ENCODE assay signal across 12 cellular contexts in genomic region chr5:154285661-154286408, GRCh38.
DNase-seq lines count a peak whose midpoint lies in the region; ATAC-seq and TF ChIP-seq lines count a peak whose summit lies in the region.
"Had no signal": no experiment of that assay in that cellular context is flagged by ENCODE, and none has a peak within 500 bp of the region (broad histone marks: within the 10 kb centered on the region; RNA-seq: fewer than 3 reads in every experiment).

No MANE protein-coding gene starts in this region.

- H3K9me3 ChIP-seq in GM23248 (ENCODE audit: low read depth) (no peaks in the 10 kb centered on the region), uterus (no peaks in the 10 kb centered on the region), tibial nerve (no peaks in the 10 kb centered on the region)
- no peaks in the 10 kb centered on the region for H3K9me3 ChIP-seq in CD4-positive, alpha-beta T cell (ENCODE audit: control insufficient read depth, low read length)

- no peaks in the 10 kb centered on the region for H3K9me2 ChIP-seq in GM23248 (ENCODE audit: insufficient read depth)

- peak overlapping the region; percentile 50 for H3K27ac Mint-ChIP-seq in activated B cell treated with CpG ODN at 0.5 μM for 24 hours
- no peak overlapping the region for H3K27ac Mint-ChIP-seq in CD4-positive, alpha-beta T cell

- H3K9me3 Mint-ChIP-seq in activated B cell treated with CpG ODN at 0.5 μM for 24 hours: no peaks in the 10 kb centered on the region
- no peaks in the 10 kb centered on the region for H3K9me3 Mint-ChIP-seq in CD4-positive, alpha-beta T cell

- in situ Hi-C loops in GM23248 (cut with MboI): no loop called here

- peaks cover 69% of the 10 kb centered on the region for H3K79me2 ChIP-seq in GM23248 (ENCODE audit: insufficient read depth)
- H3K79me2 ChIP-seq: parathyroid adenoma had no signal

- H3K4me1 ChIP-seq in GM23248 (ENCODE audit: insufficient read depth): peaks cover 42% of the 10 kb centered on the region
- no peaks in the 10 kb centered on the region for H3K4me1 ChIP-seq in uterus
- peaks cover 0 to 46% (median 15%) of the 10 kb centered on the region in 4 donors for H3K4me1 ChIP-seq in tibial nerve
- H3K4me1 ChIP-seq: parathyroid adenoma had no signal

- POLR2A ChIA-PET in activated B cell treated with CpG ODN at 0.5 μM for 24 hours (lab: Charles Lee): no interaction called here
- POLR2A ChIA-PET in CD4-positive, alpha-beta T cell (lab: Charles Lee): no interaction called here

- WGBS in GM23248 (ENCODE audit: low coverage in 1 of 2, low lambda C conversion rate in 2 of 2, missing lambda C conversion rate in 2 of 2), 2 experiments: 72 to 74% methylated on average over 4 of the region's 4 CpGs
- WGBS in tibial nerve, 2 donors: 72 to 84% methylated on average over 4 of the region's 4 CpGs

- H3K4me3 Mint-ChIP-seq in activated B cell treated with CpG ODN at 0.5 μM for 24 hours: no peak overlapping the region
- H3K4me3 Mint-ChIP-seq in CD4-positive, alpha-beta T cell: no peak overlapping the region

- peak overlapping the region; percentile 23 for H3K4me2 ChIP-seq in GM23248 (ENCODE audit: unreplicated experiment)

- no peak for ATAC-seq in activated B cell treated with CpG ODN at 0.5 μM for 24 hours (ENCODE audit: low read depth)
- no peak for ATAC-seq in CD4-positive, alpha-beta T cell (ENCODE audit: poor library complexity)

- TF ChIP-seq EP300 in tibial nerve (IDR thresholded peaks at IDR 0.05): no peak

- H3K27me3 Mint-ChIP-seq in activated B cell treated with CpG ODN at 0.5 μM for 24 hours: no peaks in the 10 kb centered on the region
- H3K27me3 Mint-ChIP-seq in CD4-positive, alpha-beta T cell: no peaks in the 10 kb centered on the region

- H4K20me1 ChIP-seq in GM23248 (ENCODE audit: insufficient read depth): no peaks in the 10 kb centered on the region

- intact Hi-C loops in activated B cell treated with CpG ODN at 0.5 μM for 24 hours (cut with micrococcal nuclease): no loop called here
- intact Hi-C loops in uterus (cut with DNase I; ENCODE audit: low total_unique reads): no loop called here
- intact Hi-C loops in CD4-positive, alpha-beta T cell (cut with DNase I, micrococcal nuclease): no loop called here

- H3K4me3 ChIP-seq in GM23248 (no peak overlapping the region), uterus (no peak overlapping the region), tibial nerve (no peak overlapping the region)

- no peak overlapping the region for H3K9ac ChIP-seq in GM23248
- H3K9ac ChIP-seq: parathyroid adenoma had no signal

- H3K36me3 ChIP-seq in GM23248 (ENCODE audit: low read depth) (no peaks in the 10 kb centered on the region), uterus (no peaks in the 10 kb centered on the region), tibial nerve (no peaks in the 10 kb centered on the region)

- CTCF ChIA-PET in activated B cell treated with CpG ODN at 0.5 μM for 24 hours (lab: Charles Lee): interaction anchor here (1.3 kb wide), 1 partner anchor 12 kb away, joined by 3 read pairs; no protein-coding TSS in a partner anchor
- CTCF ChIA-PET in CD4-positive, alpha-beta T cell (lab: Charles Lee): no interaction called here

- H3F3A ChIP-seq in GM23248 (ENCODE audit: insufficient read depth): peaks cover 45% of the 10 kb centered on the region

- DNase-seq in A172 (ENCODE audit: low spot score) (peak; percentile 84), GM23248 (peak; percentile 74), activated B cell treated with CpG ODN at 0.5 μM for 24 hours (no peak), hepatic stellate cell (ENCODE audit: low spot score) (peak; percentile 52), uterus (no peak), tibial nerve (ENCODE audit: low spot score in 2 of 2) (no peak), germinal center (ENCODE audit: low spot score) (no peak)
- no peak for DNase-seq in CD4-positive, alpha-beta T cell
- DNase-seq: cortex of kidney, MV-4-11, Right ventricle myocardium superior had no signal

- H3K4me1 Mint-ChIP-seq in activated B cell treated with CpG ODN at 0.5 μM for 24 hours: peaks cover 45% of the 10 kb centered on the region
- peaks cover 20% of the 10 kb centered on the region for H3K4me1 Mint-ChIP-seq in CD4-positive, alpha-beta T cell (ENCODE audit: low read depth)

- no peaks in the 10 kb centered on the region for H3K27me3 ChIP-seq in GM23248 (replicated peaks; ENCODE audit: insufficient read depth)
- no peaks in the 10 kb centered on the region for H3K27me3 ChIP-seq in uterus
- H3K27me3 ChIP-seq in tibial nerve: no peaks in the 10 kb centered on the region
- H3K27me3 ChIP-seq in CD4-positive, alpha-beta T cell (ENCODE audit: control insufficient read depth, insufficient read depth, low read length): no peaks in the 10 kb centered on the region

- no peak for TF ChIP-seq CTCF in activated B cell treated with CpG ODN at 0.5 μM for 24 hours (IDR thresholded peaks at IDR 0.05)
- no peak for TF ChIP-seq CTCF in uterus (IDR thresholded peaks at IDR 0.05)
- no peak for TF ChIP-seq CTCF in tibial nerve (IDR thresholded peaks at IDR 0.05)
- no peak for TF ChIP-seq CTCF in CD4-positive, alpha-beta T cell (IDR thresholded peaks at IDR 0.05)

- TF ChIP-seq POLR2A in uterus (IDR thresholded peaks at IDR 0.05) (no peak), tibial nerve (IDR thresholded peaks at IDR 0.05) (no peak)

- H3K36me3 Mint-ChIP-seq in activated B cell treated with CpG ODN at 0.5 μM for 24 hours (ENCODE audit: low read depth): peaks cover 8% of the 10 kb centered on the region
- no peaks in the 10 kb centered on the region for H3K36me3 Mint-ChIP-seq in CD4-positive, alpha-beta T cell (ENCODE audit: low read depth)

- H3K27ac ChIP-seq in GM23248 (peak overlapping the region; percentile 54), uterus (no peak overlapping the region), tibial nerve (peak overlapping the region in 2 of 4 donors; percentile 32 to 48)
- no peak overlapping the region for H3K27ac ChIP-seq in CD4-positive, alpha-beta T cell (ENCODE audit: low read depth, low read length)
- H3K27ac ChIP-seq: parathyroid adenoma had no signal

- no peak overlapping the region for H2AFZ ChIP-seq in GM23248
- H2AFZ ChIP-seq: parathyroid adenoma had no signal

Comparison
In these comparisons a context has a peak if more than half of its experiments do, and no peak if none do; other contexts are left out.
1. DNase-seq: peak in A172 (single experiment), GM23248 (single experiment) and hepatic stellate cell (single experiment); none in activated B cell treated with CpG ODN at 0.5 μM for 24 hours (single experiment), uterus (0 of 2), tibial nerve (0 of 2), germinal center (single experiment) and CD4-positive, alpha-beta T cell (0 of 10).